11 cellular contexts compared by ENCODE assay signal in the genomic region with DNA sequence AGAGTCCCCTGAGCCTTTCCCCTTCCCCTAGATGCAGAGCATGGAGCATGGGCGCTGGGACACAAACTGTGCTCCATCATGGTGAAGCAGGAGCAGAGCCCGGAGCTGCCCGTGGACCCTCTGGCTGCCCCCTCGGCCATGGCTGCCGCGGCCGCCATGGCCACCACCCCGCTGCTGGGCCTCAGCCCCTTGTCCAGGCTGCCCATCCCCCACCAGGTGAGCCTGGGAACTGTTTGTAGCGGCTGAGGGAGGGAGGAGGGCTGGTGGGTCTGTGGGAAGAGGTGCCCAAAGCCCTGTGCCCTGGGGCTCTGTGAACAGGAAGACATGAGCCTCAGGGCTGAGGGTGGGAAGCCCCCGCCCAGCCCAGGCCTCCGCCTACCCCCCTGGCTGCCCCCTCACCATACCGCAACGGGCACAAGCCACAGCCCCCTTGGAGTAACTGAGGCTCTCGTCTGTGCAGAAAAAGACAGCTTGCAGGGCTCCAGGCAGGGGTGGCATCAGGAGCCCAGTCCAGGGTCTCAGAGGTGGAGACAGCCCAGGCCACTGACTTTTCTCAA. TPM values are rescaled to one million over a fixed set of nuclear protein-coding genes. Genes with fewer than 3 reads are reported as not detected.
DNase-seq lines count a peak whose midpoint lies in the region; ATAC-seq, FAIRE-seq and TF ChIP-seq lines count a peak whose summit lies in the region.
"Had no signal": no experiment of that assay in that cellular context is flagged by ENCODE, and none has a peak within 500 bp of the region (broad histone marks: within the 10 kb centered on the region; RNA-seq: fewer than 3 reads in every experiment).

No MANE protein-coding gene starts in this region.

- H2BK15ac ChIP-seq in H1 (ENCODE audit: low read length) = 0 out of 2 replicates have a peak overlapping the region, but pooled peaks have one; percentile 12

- no peak overlapping the region for H2BK120ac ChIP-seq in H1 (replicated peaks; ENCODE audit: low read depth, low read length)

- H4K20me1 ChIP-seq in DND-41 (ENCODE audit: insufficient read depth, low read length) (no peaks in the 10 kb centered on the region), HCT116 (ENCODE audit: insufficient read depth) (no peaks in the 10 kb centered on the region), H1 (replicated peaks in 1 of 2; ENCODE audit: control insufficient read depth in 1 of 2, insufficient read depth in 2 of 2, low read length in 2 of 2) (no peaks in the 10 kb centered on the region), neural progenitor cell (ENCODE audit: low read depth) (no peaks in the 10 kb centered on the region), PC-3 (ENCODE audit: low read length) (no peaks in the 10 kb centered on the region)

- peaks cover 19% of the 10 kb centered on the region for H3K4me1 Mint-ChIP-seq in neural progenitor cell

- no peak for TF ChIP-seq EP300 in H1 (IDR thresholded peaks at IDR 0.05; ENCODE audit: borderline replicate concordance in 1 of 2, low read depth in 2 of 2, low read length in 2 of 2)

- H3K9me3 ChIP-seq in DND-41 (ENCODE audit: insufficient read depth, low read length, severe bottlenecking) = no peaks in the 10 kb centered on the region
- no peaks in the 10 kb centered on the region for H3K9me3 ChIP-seq in HCT116 (ENCODE audit: control insufficient read depth in 1 of 2, insufficient read depth in 1 of 2, low read depth in 1 of 2, low read length in 2 of 2)
- H3K9me3 ChIP-seq in H1 (ENCODE audit: insufficient read depth in 2 of 2, low read depth in 1 of 2, low read length in 1 of 2) = no peaks in the 10 kb centered on the region
- H3K9me3 ChIP-seq in neural progenitor cell (ENCODE audit: low read depth) = no peaks in the 10 kb centered on the region
- no peaks in the 10 kb centered on the region for H3K9me3 ChIP-seq in PC-3 (ENCODE audit: low read length)
- H3K9me3 ChIP-seq: A549, SJCRH30 had no signal

- no peak for TF ChIP-seq RAD21 in HCT116 (IDR thresholded peaks at IDR 0.05; ENCODE audit: low read depth)
- no peak for TF ChIP-seq RAD21 in H1 (IDR thresholded peaks at IDR 0.05 in 1 of 2, conservative IDR thresholded peaks at IDR 0.05 in 1 of 2; ENCODE audit: low read depth in 2 of 2, low read length in 2 of 2)

- H3K79me1 ChIP-seq in H1 (ENCODE audit: low read depth, low read length) = no peaks in the 10 kb centered on the region

- intact Hi-C loops in HCT116 (cut with micrococcal nuclease) = loop anchor here (1.0 kb wide), 1 partner anchor 61 kb away; no protein-coding TSS in a partner anchor
- intact Hi-C loops in PC-3 (cut with micrococcal nuclease) = loop anchor here (1.0 to 2.0 kb wide), 3 partner anchors 61 to 69 kb away; no protein-coding TSS in a partner anchor

- H3K9ac ChIP-seq in DND-41 (ENCODE audit: low read depth, low read length) = no peak overlapping the region
- no peak overlapping the region for H3K9ac ChIP-seq in HCT116 (ENCODE audit: low read length)
- no peak overlapping the region for H3K9ac ChIP-seq in H1 (replicated peaks in 1 of 4; ENCODE audit: extremely low read depth in 1 of 4, low read depth in 3 of 4, low read length in 3 of 4)
- H3K9ac ChIP-seq in neural progenitor cell = no peak overlapping the region
- no peak overlapping the region for H3K9ac ChIP-seq in PC-3 (ENCODE audit: low read length)

- peak; percentile 83 for ATAC-seq in DND-41 (ENCODE audit: insufficient read depth, low read depth)
- ATAC-seq in HCT116 = no peak
- no peak for ATAC-seq in PC-3
- no peak for ATAC-seq in GM18867 (IDR thresholded peaks at IDR 0.05; ENCODE audit: unreplicated experiment)
- ATAC-seq in GM18505 (IDR thresholded peaks at IDR 0.05; ENCODE audit: unreplicated experiment) = no peak

- peaks cover 2% of the 10 kb centered on the region for H3F3A ChIP-seq in neural progenitor cell (ENCODE audit: low read depth)
- H3F3A ChIP-seq in PC-3 (ENCODE audit: low read length, unreplicated experiment) = no peaks in the 10 kb centered on the region

- 67% methylated on average over 4 of the region's 14 CpGs; no CpG with 5 or more reads in 1 of the 2 experiments for WGBS in H1 (ENCODE audit: extremely low coverage in 1 of 2, insufficient coverage in 1 of 2, insufficient read length in 1 of 2, insufficient replicate concordance in 2 of 2, low coverage in 1 of 2, low lambda C conversion rate in 2 of 2, missing lambda C conversion rate in 1 of 2), 2 experiments

- no peak overlapping the region for H3K4ac ChIP-seq in H1 (replicated peaks; ENCODE audit: insufficient read length, low read depth, low read length)

- no peak overlapping the region for H2AK5ac ChIP-seq in H1 (ENCODE audit: low read depth, low read length)

- H4K8ac ChIP-seq in H1 (ENCODE audit: extremely low read depth, insufficient read depth, low read length) = peak overlapping the region; percentile 28; the same call in 1 of the 2 replicates

- H4K5ac ChIP-seq in H1 (ENCODE audit: insufficient read length, low read depth, low read length) = no peak overlapping the region

- H2AFZ ChIP-seq in DND-41 (ENCODE audit: low read depth, low read length) = no peak overlapping the region
- peak overlapping the region; percentile 40 for H2AFZ ChIP-seq in HCT116 (ENCODE audit: low read depth, low read length, poor library complexity, severe bottlenecking)
- no peak overlapping the region for H2AFZ ChIP-seq in H1 (ENCODE audit: low read length)
- no peak overlapping the region for H2AFZ ChIP-seq in neural progenitor cell (replicated peaks)
- no peak overlapping the region for H2AFZ ChIP-seq in PC-3 (ENCODE audit: low read length)

- no peaks in the 10 kb centered on the region for H3K36me3 Mint-ChIP-seq in neural progenitor cell

- H3K23me2 ChIP-seq in H1 (ENCODE audit: low read depth, low read length) = no peaks in the 10 kb centered on the region

- RAD21 ChIA-PET in HCT116 (lab: Charles Lee; ENCODE audit: low non-redundant PET in 1 of 2, low total read pairs in 2 of 2, uncharacterized antibody in 2 of 2, unreplicated experiment in 2 of 2) = no interaction called here

- H3K14ac ChIP-seq in H1 (ENCODE audit: insufficient read length) = no peak overlapping the region

- TF ChIP-seq POLR2A in HCT116 (IDR thresholded peaks at IDR 0.05; ENCODE audit: borderline replicate concordance, extremely low read depth, insufficient read depth, insufficient read length) = no peak
- no peak for TF ChIP-seq POLR2A in H1 (IDR thresholded peaks at IDR 0.05; ENCODE audit: control extremely low read depth in 1 of 2, low read depth in 2 of 2, low read length in 2 of 2)
- no peak for TF ChIP-seq POLR2A in GM18505 (IDR thresholded peaks at IDR 0.05; ENCODE audit: borderline replicate concordance, extremely low read depth, insufficient read depth, insufficient read length)

- H3K4me3 Mint-ChIP-seq in neural progenitor cell = no peak overlapping the region

- POLR2A ChIA-PET in HCT116 (lab: Charles Lee) (interaction anchor here (2.7 kb wide), 1 partner anchor 65 kb away, joined by 13 read pairs; no protein-coding TSS in a partner anchor), H1 (lab: Charles Lee; ENCODE audit: partially characterized antibody) (interaction anchor here (0.6 to 11.7 kb wide), 14 partner anchors 8 to 306 kb away, joined by 3 to 77 read pairs (median 4); a partner anchor contains a TSS), PC-3 (lab: Charles Lee; ENCODE audit: unreplicated experiment) (no interaction called here)

- no peak for TF ChIP-seq CTCF in DND-41 (IDR thresholded peaks at IDR 0.05; ENCODE audit: borderline replicate concordance, extremely low read depth, low read length, poor library complexity, severe bottlenecking)
- TF ChIP-seq CTCF in HCT116 (IDR thresholded peaks at IDR 0.05 in 2 of 3, conservative IDR thresholded peaks at IDR 0.05 in 1 of 3; ENCODE audit: borderline replicate concordance in 1 of 3, insufficient read depth in 1 of 3, low read depth in 2 of 3, low read length in 2 of 3) = no peak
- TF ChIP-seq CTCF in H1 (IDR thresholded peaks at IDR 0.05; ENCODE audit: control extremely low read depth in 1 of 3, insufficient read depth in 1 of 3, low read depth in 1 of 3, low read length in 3 of 3) = no peak
- TF ChIP-seq CTCF in neural progenitor cell (IDR thresholded peaks at IDR 0.05) = no peak
- TF ChIP-seq CTCF in PC-3 (conservative IDR thresholded peaks at IDR 0.05; ENCODE audit: low read depth, low read length) = no peak

- H3K4me3 ChIP-seq in DND-41 (ENCODE audit: low read depth in 1 of 2, low read length in 2 of 2) = no peak overlapping the region
- H3K4me3 ChIP-seq in HCT116 (replicated peaks in 1 of 2; ENCODE audit: low read depth in 1 of 2, low read length in 2 of 2) = no peak overlapping the region
- no peak overlapping the region for H3K4me3 ChIP-seq in H1 (ENCODE audit: extremely low read depth in 1 of 4, insufficient read depth in 2 of 4, low read depth in 3 of 4, low read length in 4 of 4)
- H3K4me3 ChIP-seq in neural progenitor cell = no peak overlapping the region
- H3K4me3 ChIP-seq in PC-3 (ENCODE audit: low read length) = no peak overlapping the region
- H3K4me3 ChIP-seq: A549, SJCRH30 had no signal

- H3K9me2 ChIP-seq in HCT116 (ENCODE audit: insufficient read depth) = no peaks in the 10 kb centered on the region
- H3K9me2 ChIP-seq in PC-3 (replicated peaks; ENCODE audit: low read length) = no peaks in the 10 kb centered on the region

- H4K91ac ChIP-seq in H1 (replicated peaks; ENCODE audit: insufficient read length, low read length) = peak overlapping the region; percentile 15

- H3K79me2 ChIP-seq in DND-41 (ENCODE audit: insufficient read depth, low read length) = no peaks in the 10 kb centered on the region
- no peaks in the 10 kb centered on the region for H3K79me2 ChIP-seq in HCT116 (ENCODE audit: insufficient read depth, low read length)
- H3K79me2 ChIP-seq in H1 (ENCODE audit: control insufficient read depth in 1 of 2, insufficient read depth in 2 of 2, low read length in 2 of 2) = no peaks in the 10 kb centered on the region
- no peaks in the 10 kb centered on the region for H3K79me2 ChIP-seq in neural progenitor cell (ENCODE audit: low read depth)
- H3K79me2 ChIP-seq in PC-3 (ENCODE audit: low read length) = no peaks in the 10 kb centered on the region

- no peaks in the 10 kb centered on the region for H3K9me3 Mint-ChIP-seq in neural progenitor cell

- H3K27me3 ChIP-seq in DND-41 (ENCODE audit: insufficient read depth, low read length, poor library complexity) (no peaks in the 10 kb centered on the region), HCT116 (ENCODE audit: insufficient read depth, low read length) (no peaks in the 10 kb centered on the region), H1 (replicated peaks in 1 of 4; ENCODE audit: control insufficient read depth in 3 of 4, extremely low read depth in 1 of 4, insufficient read depth in 3 of 4, low read length in 3 of 4) (no peaks in the 10 kb centered on the region), neural progenitor cell (no peaks in the 10 kb centered on the region), PC-3 (ENCODE audit: low read length) (no peaks in the 10 kb centered on the region)
- H3K27me3 ChIP-seq: SJCRH30 had no signal

- no peak overlapping the region for H3K27ac Mint-ChIP-seq in neural progenitor cell

- 0 out of 2 replicates have a peak overlapping the region, but pooled peaks have one; percentile 26 for H2BK5ac ChIP-seq in H1 (ENCODE audit: low read depth, low read length)

- H3K27ac ChIP-seq in DND-41 (ENCODE audit: low read length) (0 out of 2 replicates have a peak overlapping the region, but pooled peaks have one; percentile 7), HCT116 (ENCODE audit: low read depth, low read length) (no peak overlapping the region), H1 (ENCODE audit: low read depth, low read length) (no peak overlapping the region), neural progenitor cell (no peak overlapping the region), PC-3 (ENCODE audit: low read length) (no peak overlapping the region)
- H3K27ac ChIP-seq: SJCRH30 had no signal

- H3K18ac ChIP-seq in H1 (ENCODE audit: extremely low read depth, low read length) = peak overlapping the region; percentile 83

- H3K36me3 ChIP-seq in DND-41 (ENCODE audit: insufficient read depth, low read length) (no peaks in the 10 kb centered on the region), HCT116 (ENCODE audit: control insufficient read depth in 1 of 2, insufficient read depth in 2 of 2, low read length in 2 of 2) (no peaks in the 10 kb centered on the region), H1 (ENCODE audit: control insufficient read depth in 2 of 4, insufficient read depth in 4 of 4, low read length in 3 of 4) (no peaks in the 10 kb centered on the region), neural progenitor cell (no peaks in the 10 kb centered on the region), PC-3 (ENCODE audit: low read depth, low read length) (no peaks in the 10 kb centered on the region)
- H3K36me3 ChIP-seq: SJCRH30 had no signal

- no peak overlapping the region for H3K23ac ChIP-seq in H1 (ENCODE audit: insufficient read length)

- peaks cover 4% of the 10 kb centered on the region for H3K27me3 Mint-ChIP-seq in neural progenitor cell (ENCODE audit: insufficient read depth, low read depth)

- CTCF ChIA-PET in HCT116 (lab: Charles Lee) (interaction anchor here (1.0 to 3.0 kb wide), 7 partner anchors 9 to 69 kb away, joined by 3 to 27 read pairs (median 8); no protein-coding TSS in a partner anchor), H1 (lab: Charles Lee; ENCODE audit: partially characterized antibody) (interaction anchor here (0.6 to 38.0 kb wide), 27 partner anchors 10 to 837 kb away, joined by 3 to 858 read pairs (median 6); a partner anchor contains a TSS), PC-3 (lab: Charles Lee) (interaction anchor here (1.6 kb wide), 2 partner anchors 65 to 69 kb away, joined by 5 to 6 read pairs; no protein-coding TSS in a partner anchor)

- peak overlapping the region; percentile 88 for H2BK12ac ChIP-seq in H1 (ENCODE audit: low read depth, low read length)

- peak; percentile 85 for DNase-seq in DND-41
- DNase-seq in HCT116 (ENCODE audit: low read depth, low spot score) = no peak
- DNase-seq in H1 (ENCODE audit: low read depth in 1 of 2, low spot score in 2 of 2) = no peak
- DNase-seq in neural progenitor cell (ENCODE audit: low spot score) = peak; percentile 22
- DNase-seq in PC-3 = no peak
- DNase-seq: GF-D8 had no signal

- H3K4me1 ChIP-seq in DND-41 (ENCODE audit: insufficient read depth, low read length) = peaks cover 17% of the 10 kb centered on the region
- H3K4me1 ChIP-seq in HCT116 (ENCODE audit: control insufficient read depth in 1 of 2, insufficient read depth in 2 of 2, low read length in 2 of 2) = peaks cover 6 to 32% of the 10 kb centered on the region in 2 experiments
- H3K4me1 ChIP-seq in H1 (replicated peaks in 1 of 4; ENCODE audit: control insufficient read depth in 3 of 4, insufficient read depth in 4 of 4, low read length in 3 of 4) = peaks cover 0 to 12% (median 7%) of the 10 kb centered on the region in 4 experiments; a peak in 6 of 7 replicates
- H3K4me1 ChIP-seq in neural progenitor cell = peaks cover 11% of the 10 kb centered on the region
- peaks cover 8% of the 10 kb centered on the region; the same call in 1 of the 2 replicates for H3K4me1 ChIP-seq in PC-3 (ENCODE audit: insufficient read depth, low read length)
- H3K4me1 ChIP-seq: SJCRH30 had no signal

- no peak for FAIRE-seq in H1 (lab: Jason Lieb, UNC)
- FAIRE-seq: A549 had no signal

- no peak overlapping the region for H3K56ac ChIP-seq in H1 (replicated peaks; ENCODE audit: insufficient read length, low read depth, low read length)

- no peak overlapping the region for H3K4me2 ChIP-seq in DND-41 (ENCODE audit: insufficient read depth, low read length)
- H3K4me2 ChIP-seq in HCT116 (ENCODE audit: low read length) = no peak overlapping the region
- no peak overlapping the region for H3K4me2 ChIP-seq in H1 (ENCODE audit: insufficient read depth in 1 of 2, low read depth in 2 of 2, low read length in 2 of 2)
- no peak overlapping the region for H3K4me2 ChIP-seq in neural progenitor cell
- H3K4me2 ChIP-seq in PC-3 (ENCODE audit: low read length) = no peak overlapping the region

- 0 out of 2 replicates have a peak overlapping the region, but pooled peaks have one; percentile 16 for H2BK20ac ChIP-seq in H1 (ENCODE audit: low read length)

- BruUV-seq in HCT116 (replicated peaks; lab: Mats Ljungman, UMichigan) (no TSS peak), PC-3 (replicated peaks; lab: Mats Ljungman, UMichigan) (no TSS peak)

RNA-seq across cellular contexts. Expression of a gene that starts 30.4 kb away (rescaled TPM):
- 0.37 TPM for total RNA-seq in HCT116 (2021; ENCODE audit: unreplicated experiment)
- 0.29 and 0.30 TPM in 2 replicates for polyA plus RNA-seq in HCT116 (2012)
- 12.7 and 13.7 TPM in 2 replicates for total RNA-seq in H1 (2021; fragmentation: NEBNext Ultra II Directional; extraction: Animal tissue kit (Norgen Biotek cat#: 25700))
- polyA plus RNA-seq in H1 (2011; rRNA removed) = 4.1 and 6.5 TPM in 2 replicates
- 1.8 TPM for polyA plus RNA-seq in H1 (2011; cell fraction: cytosol; rRNA removed)
- polyA plus RNA-seq in H1 (2011; cell fraction: nucleus; rRNA removed) = 5.0 TPM
- 10.0 to 16.5 TPM (median 14.4 TPM) in 4 replicates for polyA plus RNA-seq in H1 (2012, experiment 1 of 2)
- polyA plus RNA-seq in H1 (2012, experiment 2 of 2) = 13.8 TPM
- polyA plus RNA-seq in H1 (2013, experiment 1 of 2) = 19.3 TPM
- polyA plus RNA-seq in H1 (2013, experiment 2 of 2) = 23.2 TPM
- 2.3 and 5.3 TPM in 2 replicates for polyA minus RNA-seq in H1 (2011; rRNA and poly(A)+ RNA removed)
- polyA minus RNA-seq in H1 (2011; cell fraction: cytosol; rRNA and poly(A)+ RNA removed) = 8.2 TPM
- 5.3 TPM for polyA minus RNA-seq in H1 (2011; cell fraction: nucleus; rRNA and poly(A)+ RNA removed)
- total RNA-seq in neural progenitor cell (ENCODE audit: low replicate concordance) = 0.43 and 1.7 TPM in 2 replicates
- total RNA-seq in PC-3 (2014; rRNA removed) = 1.1 and 1.4 TPM in 2 replicates
- total RNA-seq: Calu3 had no signal

RNA-seq across cellular contexts. Expression of a gene that starts 39.4 kb away (rescaled TPM):
- total RNA-seq in HCT116 (2021; ENCODE audit: unreplicated experiment) (70.2 TPM), neural progenitor cell (ENCODE audit: low replicate concordance) (12.5 and 55.5 TPM in 2 replicates), PC-3 (2014; rRNA removed) (70.2 and 91.0 TPM in 2 replicates)
- polyA plus RNA-seq in HCT116 (2012) = 67.3 and 69.5 TPM in 2 replicates
- 84.4 and 88.5 TPM in 2 replicates for total RNA-seq in H1 (2021; fragmentation: NEBNext Ultra II Directional; extraction: Animal tissue kit (Norgen Biotek cat#: 25700))
- 184 and 262 TPM in 2 replicates for polyA plus RNA-seq in H1 (2011; rRNA removed)
- 118 TPM for polyA plus RNA-seq in H1 (2011; cell fraction: cytosol; rRNA removed)
- 335 TPM for polyA plus RNA-seq in H1 (2011; cell fraction: nucleus; rRNA removed)
- polyA plus RNA-seq in H1 (2012, experiment 1 of 2) = 56.9 to 93.0 TPM (median 85.7 TPM) in 4 replicates
- polyA plus RNA-seq in H1 (2012, experiment 2 of 2) = 72.1 TPM
- 92.3 TPM for polyA plus RNA-seq in H1 (2013, experiment 1 of 2)
- 81.6 TPM for polyA plus RNA-seq in H1 (2013, experiment 2 of 2)
- 58.7 and 67.4 TPM in 2 replicates for polyA minus RNA-seq in H1 (2011; rRNA and poly(A)+ RNA removed)
- 72.8 TPM for polyA minus RNA-seq in H1 (2011; cell fraction: cytosol; rRNA and poly(A)+ RNA removed)
- polyA minus RNA-seq in H1 (2011; cell fraction: nucleus; rRNA and poly(A)+ RNA removed) = 103 TPM

Comparison
In these comparisons a context has a peak if more than half of its experiments do, and no peak if none do; other contexts are left out.
1. DNase-seq: peak in DND-41 (single experiment) and neural progenitor cell (single experiment); none in HCT116 (single experiment), H1 (0 of 2) and PC-3 (single experiment).